ENCODE assay signal across 23 cellular contexts in the genomic region with DNA sequence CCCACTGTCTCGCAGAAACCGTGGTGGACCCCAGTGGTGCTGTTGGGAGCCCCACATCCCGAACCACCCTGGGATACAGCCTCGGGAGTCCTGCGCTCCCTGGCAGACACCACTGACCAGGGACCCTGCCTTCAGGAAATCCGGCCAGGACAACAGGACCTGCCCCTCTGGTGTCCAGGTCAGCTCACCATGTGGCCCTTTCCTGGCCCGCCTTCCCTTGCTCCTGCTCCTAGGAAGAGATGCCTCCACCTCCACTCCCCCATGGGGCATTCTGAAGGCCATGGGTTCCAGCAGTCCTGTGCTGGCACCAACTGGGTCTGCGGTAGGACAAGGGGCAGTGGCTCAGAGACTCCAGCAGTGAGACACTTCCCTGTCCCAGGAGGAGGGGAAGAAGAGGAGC. TPM values are rescaled to one million over a fixed set of nuclear protein-coding genes. Genes with fewer than 3 reads are reported as not detected.
A peak's percentile ranks its signal among the peaks of the same experiment; 100 is the strongest.
DNase-seq lines count a peak whose midpoint lies in the region; ATAC-seq, FAIRE-seq and TF ChIP-seq lines count a peak whose summit lies in the region.
"Had no signal": no experiment of that assay in that cellular context is flagged by ENCODE, and none has a peak within 500 bp of the region (broad histone marks: within the 10 kb centered on the region; RNA-seq: fewer than 3 reads in every experiment).

No MANE protein-coding gene starts in this region.

- peaks cover 2% of the 10 kb centered on the region for H3K79me1 ChIP-seq in neuronal stem cell (ENCODE audit: low read depth, low read length)

- intact Hi-C loops in CD14-positive monocyte (cut with micrococcal nuclease) = loop anchor here (2.0 to 5.0 kb wide), 4 partner anchors 54 to 124 kb away; a partner anchor contains a TSS

- H3K27me3 ChIP-seq in neuronal stem cell (ENCODE audit: control insufficient read depth in 3 of 3, insufficient read depth in 3 of 3, low read depth in 1 of 3, low read length in 3 of 3) = peaks cover 0 to 3% (median 0%) of the 10 kb centered on the region in 3 experiments
- H3K27me3 ChIP-seq: BLaER1 had no signal

- H3K4me3 ChIP-seq in A549 (no peak overlapping the region), neuronal stem cell (ENCODE audit: low read length in 2 of 2) (no peak overlapping the region)
- H3K4me3 ChIP-seq: BLaER1, GM23338 had no signal

- H2BK15ac ChIP-seq in neuronal stem cell (ENCODE audit: low read length) = no peak overlapping the region

- no peak for TF ChIP-seq POLR2A in A549 (IDR thresholded peaks at IDR 0.05; ENCODE audit: low read length)

- POLR2A ChIA-PET in A549 (lab: Yijun Ruan, JAX) = no interaction called here

- no peak overlapping the region for H2AFZ ChIP-seq in neuronal stem cell (ENCODE audit: low read length)
- H2AFZ ChIP-seq: GM23338 had no signal

- peaks cover 13% of the 10 kb centered on the region for H3K4me1 ChIP-seq in A549
- H3K4me1 ChIP-seq in neuronal stem cell (ENCODE audit: control insufficient read depth in 2 of 2, insufficient read depth in 1 of 2, low read depth in 1 of 2, low read length in 2 of 2) = peaks cover 0 to 4% of the 10 kb centered on the region in 2 donors

- H2BK120ac ChIP-seq in neuronal stem cell (ENCODE audit: low read depth, low read length) = no peak overlapping the region

- H3K4me3 Mint-ChIP-seq in CD14-positive monocyte = no peak overlapping the region
- H3K4me3 Mint-ChIP-seq: CD4-positive, alpha-beta memory T cell; GM23338; IgD-negative memory B cell had no signal

- peaks cover 29% of the 10 kb centered on the region for H3K4me1 Mint-ChIP-seq in CD14-positive monocyte
- H3K4me1 Mint-ChIP-seq: CD4-positive, alpha-beta memory T cell; IgD-negative memory B cell had no signal

- H3K9me3 Mint-ChIP-seq in CD14-positive monocyte = peaks cover 0 to 12% (median 9%) of the 10 kb centered on the region in 7 donors
- H3K9me3 Mint-ChIP-seq: IgD-negative memory B cell had no signal

- DNase-seq in A549 (ENCODE audit: low read depth in 1 of 2, low spot score in 1 of 2) (no peak), CD14-positive monocyte (ENCODE audit: low spot score) (peak; percentile 44), left lobe of liver (ENCODE audit: low spot score) (peak; percentile 87), neuronal stem cell (ENCODE audit: low spot score) (no peak)
- DNase-seq in activated naive CD4-positive, alpha-beta T cell (lab: John Stamatoyannopoulos, UW) = no peak
- no peak for DNase-seq in activated CD4-positive, alpha-beta T cell treated with anti-CD3 and anti-CD28 coated beads, Interleukin-2, amount 50 U/mL, for 1 hour
- DNase-seq: ACHN; CD4-positive, alpha-beta memory T cell; HCEC 1CT; MV-4-11; NCI-H1694 treated with DMSO at 0.1 percent for 48 hours; NCI-H446; NCI-H526; Right ventricle myocardium superior had no signal

- H3K36me3 ChIP-seq in neuronal stem cell (replicated peaks in 1 of 2; ENCODE audit: control insufficient read depth in 2 of 2, insufficient read depth in 2 of 2, low read length in 2 of 2) = no peaks in the 10 kb centered on the region
- H3K36me3 ChIP-seq: BLaER1 had no signal

- H3K9me3 ChIP-seq in A549 (peaks cover 13% of the 10 kb centered on the region), neuronal stem cell (replicated peaks in 1 of 2; ENCODE audit: control insufficient read depth in 2 of 2, insufficient read depth in 1 of 2, low read depth in 1 of 2, low read length in 2 of 2) (peaks cover 12 to 14% of the 10 kb centered on the region in 2 donors)

- no peak for TF ChIP-seq RAD21 in A549 (conservative IDR thresholded peaks at IDR 0.05 in 1 of 2, IDR thresholded peaks at IDR 0.05 in 1 of 2)

- peaks cover under 1 to 8% (median 1%) of the 10 kb centered on the region in 3 donors for H3K27me3 Mint-ChIP-seq in CD14-positive monocyte (ENCODE audit: low read depth in 3 of 3)
- H3K27me3 Mint-ChIP-seq: CD4-positive, alpha-beta memory T cell had no signal

- H2BK12ac ChIP-seq in neuronal stem cell (ENCODE audit: low read length) = no peak overlapping the region

- no peak for TF ChIP-seq EP300 in A549 (IDR thresholded peaks at IDR 0.05)

- H3K14ac ChIP-seq in neuronal stem cell (ENCODE audit: low read length) = no peak overlapping the region

- H2AK5ac ChIP-seq in neuronal stem cell (ENCODE audit: low read depth, low read length) = no peak overlapping the region

- H3K27ac Mint-ChIP-seq in CD14-positive monocyte = peak overlapping the region in 6 of 7 donors; percentile 35 to 84 (median 78)
- H3K27ac Mint-ChIP-seq: CD4-positive, alpha-beta memory T cell; GM23338; IgD-negative memory B cell had no signal

- H3K36me3 Mint-ChIP-seq in CD14-positive monocyte = peaks cover 0 to 2% of the 10 kb centered on the region in 2 donors
- H3K36me3 Mint-ChIP-seq: CD4-positive, alpha-beta memory T cell had no signal

- ATAC-seq in A549 = peak; percentile 24 to 28; a peak in 5 of 6 replicates
- peak; percentile 61 for ATAC-seq in left lobe of liver
- ATAC-seq in GM21529 (IDR thresholded peaks at IDR 0.05; ENCODE audit: unreplicated experiment) = no peak

- TF ChIP-seq CTCF in A549 (IDR thresholded peaks at IDR 0.05) (no peak), CD14-positive monocyte (IDR thresholded peaks at IDR 0.05) (no peak)

- no peak overlapping the region for H3K4ac ChIP-seq in neuronal stem cell (ENCODE audit: low read length)

- no peak overlapping the region for H3K4me2 ChIP-seq in A549
- no peak overlapping the region for H3K4me2 ChIP-seq in neuronal stem cell (ENCODE audit: insufficient read depth, low read length, poor library complexity, severe bottlenecking)
- H3K4me2 ChIP-seq: BLaER1, GM23338 had no signal

- no peak overlapping the region for H3K9ac ChIP-seq in neuronal stem cell (ENCODE audit: low read depth, low read length, poor library complexity)
- H3K9ac ChIP-seq: BLaER1 had no signal

- H4K8ac ChIP-seq in neuronal stem cell (ENCODE audit: low read depth, low read length) = peak overlapping the region; percentile 25

- H2BK5ac ChIP-seq in neuronal stem cell (ENCODE audit: low read length) = no peak overlapping the region

- FAIRE-seq in A549 (lab: Jason Lieb, UNC) = peak; percentile 65
- FAIRE-seq: G401.6, GM12892, HTR-8/SVneo had no signal

- WGBS in A549 (ENCODE audit: missing lambda C conversion rate) = 94% methylated on average over 8 of the region's 8 CpGs
- WGBS in neuronal stem cell (ENCODE audit: extremely low coverage in 2 of 2, insufficient read length in 2 of 2, insufficient replicate concordance in 1 of 2), 2 donors = no CpG with 5 or more reads among the region's 8 CpGs

- no peak overlapping the region for H4K91ac ChIP-seq in neuronal stem cell (ENCODE audit: low read depth, low read length, poor library complexity)

- CTCF ChIA-PET in A549 (lab: Yijun Ruan, JAX) = interaction anchor here (4.9 to 16.3 kb wide), 5 partner anchors 12 to 157 kb away, joined by 21 to 1493 read pairs (median 84); a partner anchor contains a TSS

- H3K27ac ChIP-seq in A549 (no peak overlapping the region), neuronal stem cell (replicated peaks; ENCODE audit: low read length) (no peak overlapping the region)
- H3K27ac ChIP-seq: BLaER1 had no signal

- H3K18ac ChIP-seq in neuronal stem cell (ENCODE audit: low read length) = no peak overlapping the region

- peak overlapping the region; percentile 10 for H3K23ac ChIP-seq in neuronal stem cell (ENCODE audit: low read depth, low read length, poor library complexity)

TF ChIP-seq in A549, 52 proteins besides CTCF, POLR2A, EP300 and RAD21 (continues in another document):
- TF ChIP-seq MYC (IDR thresholded peaks at IDR 0.05; ENCODE audit: borderline replicate concordance, low read length) (no peak), RARB (CRISPR knock-in tag; IDR thresholded peaks at IDR 0.05) (no peak), NR3C1 (IDR thresholded peaks at IDR 0.05) (no peak), KDM1A (IDR thresholded peaks at IDR 0.05; ENCODE audit: low read depth) (no peak), CHD4 (IDR thresholded peaks at IDR 0.05; ENCODE audit: borderline replicate concordance) (no peak), ZNF302 (CRISPR knock-in tag; IDR thresholded peaks at IDR 0.05) (no peak), PHF8 (IDR thresholded peaks at IDR 0.05; ENCODE audit: borderline replicate concordance, low read depth) (no peak)
- TF ChIP-seq, protein P1, sequence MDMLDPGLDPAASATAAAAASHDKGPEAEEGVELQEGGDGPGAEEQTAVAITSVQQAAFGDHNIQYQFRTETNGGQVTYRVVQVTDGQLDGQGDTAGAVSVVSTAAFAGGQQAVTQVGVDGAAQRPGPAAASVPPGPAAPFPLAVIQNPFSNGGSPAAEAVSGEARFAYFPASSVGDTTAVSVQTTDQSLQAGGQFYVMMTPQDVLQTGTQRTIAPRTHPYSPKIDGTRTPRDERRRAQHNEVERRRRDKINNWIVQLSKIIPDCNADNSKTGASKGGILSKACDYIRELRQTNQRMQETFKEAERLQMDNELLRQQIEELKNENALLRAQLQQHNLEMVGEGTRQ (IDR thresholded peaks at IDR 0.05) = no peak

RNA-seq across cellular contexts. Expression of a gene that starts 22.5 kb away (rescaled TPM):
- polyA plus RNA-seq in A549 (2011; rRNA removed) = 0.05 and 0.13 TPM in 2 replicates
- 0.12 and 0.13 TPM in 2 replicates for polyA plus RNA-seq in A549 (2012; cell fraction: cytosol; rRNA removed)
- polyA plus RNA-seq in A549 (2012; cell fraction: nucleus; rRNA removed) = 0.50 and 0.77 TPM in 2 replicates
- 0.13 to 0.26 TPM (median 0.20 TPM) in 3 replicates for polyA plus RNA-seq in A549 (2017; fragmentation: RNase III; extraction: RNeasy Plus Mini Kit Qiagen cat#74134 plus additional on column Dnase treatment)
- polyA minus RNA-seq in A549 (2011; rRNA and poly(A)+ RNA removed) = 0.15 and 0.58 TPM in 2 replicates
- polyA plus RNA-seq in CD14-positive monocyte = not detected
- total RNA-seq in left lobe of liver = not detected
- polyA plus RNA-seq in neuronal stem cell (2013, experiment 1 of 2) = 1.1 TPM
- 0.97 TPM for polyA plus RNA-seq in neuronal stem cell (2013, experiment 2 of 2)
- total RNA-seq: CD4-positive, alpha-beta memory T cell; Daoy; OCI-LY7 had no signal
- polyA plus RNA-seq: CD4-positive, alpha-beta memory T cell; IgD-negative memory B cell had no signal

RNA-seq across cellular contexts. Expression of a gene that starts 54.0 kb away (rescaled TPM):
- polyA plus RNA-seq in A549 (2011; rRNA removed) = 10.9 and 16.1 TPM in 2 replicates
- 26.6 and 50.9 TPM in 2 replicates for polyA plus RNA-seq in A549 (2012; cell fraction: cytosol; rRNA removed)
- polyA plus RNA-seq in A549 (2012; cell fraction: nucleus; rRNA removed) = 46.0 and 78.2 TPM in 2 replicates
- 22.7 to 25.1 TPM (median 24.5 TPM) in 3 replicates for polyA plus RNA-seq in A549 (2017; fragmentation: RNase III; extraction: RNeasy Plus Mini Kit Qiagen cat#74134 plus additional on column Dnase treatment)
- 6.1 and 12.6 TPM in 2 replicates for polyA minus RNA-seq in A549 (2011; rRNA and poly(A)+ RNA removed)
- 1 to 10 TPM; 1.4 to 4.1 TPM for polyA plus RNA-seq in CD14-positive monocyte
- total RNA-seq in left lobe of liver = 45.7 TPM
- polyA plus RNA-seq in neuronal stem cell (2013, experiment 1 of 2) = 42.5 TPM
- polyA plus RNA-seq in neuronal stem cell (2013, experiment 2 of 2) = 38.5 TPM
- total RNA-seq: OCI-LY7 had no signal
- polyA plus RNA-seq: CD4-positive, alpha-beta memory T cell; IgD-negative memory B cell had no signal

RNA-seq across cellular contexts. Expression of a gene that starts 54.2 kb away (rescaled TPM):
- polyA plus RNA-seq in A549 (2011; rRNA removed) = 3.5 and 4.3 TPM in 2 replicates
- polyA plus RNA-seq in A549 (2012; cell fraction: cytosol; rRNA removed) = 4.5 and 6.6 TPM in 2 replicates
- polyA plus RNA-seq in A549 (2012; cell fraction: nucleus; rRNA removed) = 3.8 and 4.5 TPM in 2 replicates
- 6.2 to 6.6 TPM (median 6.3 TPM) in 3 replicates for polyA plus RNA-seq in A549 (2017; fragmentation: RNase III; extraction: RNeasy Plus Mini Kit Qiagen cat#74134 plus additional on column Dnase treatment)
- 5.2 and 5.7 TPM in 2 replicates for polyA minus RNA-seq in A549 (2011; rRNA and poly(A)+ RNA removed)
- polyA plus RNA-seq in CD14-positive monocyte = 10 to 100 TPM; 17.9 to 47.5 TPM
- total RNA-seq in left lobe of liver = 185 TPM
- 0.78 TPM for polyA plus RNA-seq in neuronal stem cell (2013, experiment 1 of 2)
- 0.96 TPM for polyA plus RNA-seq in neuronal stem cell (2013, experiment 2 of 2)

Comparison
In these comparisons a context has a peak if more than half of its experiments do, and no peak if none do; other contexts are left out.
1. DNase-seq: peak in CD14-positive monocyte (single experiment) and left lobe of liver (single experiment); none in A549 (0 of 2), neuronal stem cell (single experiment), activated naive CD4-positive, alpha-beta T cell (0 of 4) and activated CD4-positive, alpha-beta T cell treated with anti-CD3 and anti-CD28 coated beads, Interleukin-2, amount 50 U/mL, for 1 hour (single experiment).